1 cellular context compared by ENCODE assay signal in genomic region chr21:43193088-43193650, GRCh38.
TF ChIP-seq lines count a peak whose summit lies in the region.

No MANE protein-coding gene starts in this region.

TF ChIP-seq in H1, 55 proteins besides CTCF, POLR2A, EP300 and RAD21 (continued from another document):
- TF ChIP-seq TCF12 (IDR thresholded peaks at IDR 0.05; ENCODE audit: low read depth, low read length), result no peak
